ENCODE assay signal across 10 cellular contexts in genomic region chrX:23785564-23785963, GRCh38. TPM values are rescaled to one million over a fixed set of nuclear protein-coding genes. Genes with fewer than 3 reads are reported as not detected.
DNase-seq lines count a peak whose midpoint lies in the region; ATAC-seq and TF ChIP-seq lines count a peak whose summit lies in the region.
"Had no signal": no experiment of that assay in that cellular context is flagged by ENCODE, and none has a peak within 500 bp of the region (broad histone marks: within the 10 kb centered on the region; RNA-seq: fewer than 3 reads in every experiment).

No MANE protein-coding gene starts in this region.

- peaks cover 49% of the 10 kb centered on the region for H3K4me1 Mint-ChIP-seq in CD4-positive, alpha-beta T cell (ENCODE audit: low read depth)
- peaks cover 45% of the 10 kb centered on the region for H3K4me1 Mint-ChIP-seq in nephron

- CTCF ChIA-PET in CD4-positive, alpha-beta T cell (lab: Charles Lee): no interaction called here

- H3K27ac ChIP-seq in CD4-positive, alpha-beta T cell (ENCODE audit: low read depth, low read length): no peak overlapping the region

- H3K9me3 Mint-ChIP-seq in CD4-positive, alpha-beta T cell: no peaks in the 10 kb centered on the region
- no peaks in the 10 kb centered on the region for H3K9me3 Mint-ChIP-seq in nephron

- no peak for TF ChIP-seq CTCF in CD4-positive, alpha-beta T cell (IDR thresholded peaks at IDR 0.05)
- TF ChIP-seq CTCF in epithelial cell of esophagus (IDR thresholded peaks at IDR 0.05; ENCODE audit: insufficient read depth, low read depth, low read length, missing control alignments) (no peak), nephron (IDR thresholded peaks at IDR 0.05; ENCODE audit: unreplicated experiment in 3 of 3) (no peak)

- no peaks in the 10 kb centered on the region for H3K9me3 ChIP-seq in CD4-positive, alpha-beta T cell (ENCODE audit: control insufficient read depth, low read length)

- no peak for DNase-seq in CD4-positive, alpha-beta T cell
- DNase-seq in SK-MEL-5 (ENCODE audit: low read depth, low spot score): peak; percentile 51
- DNase-seq in epithelial cell of esophagus (ENCODE audit: low read depth): peak; percentile 33
- DNase-seq in posterior cingulate gyrus: no peak
- no peak for DNase-seq in GDM1 (lab: John Stamatoyannopoulos, UW)
- DNase-seq: head of caudate nucleus, T1000 had no signal

- no peaks in the 10 kb centered on the region for H3K27me3 ChIP-seq in CD4-positive, alpha-beta T cell (ENCODE audit: control insufficient read depth, insufficient read depth, low read length)

- H3K36me3 Mint-ChIP-seq in CD4-positive, alpha-beta T cell (ENCODE audit: low read depth): peaks cover 39% of the 10 kb centered on the region
- H3K36me3 Mint-ChIP-seq in nephron (ENCODE audit: low read depth): peaks cover 28% of the 10 kb centered on the region

- ATAC-seq in CD4-positive, alpha-beta T cell (ENCODE audit: poor library complexity): no peak
- ATAC-seq in HG02870 (IDR thresholded peaks at IDR 0.05; ENCODE audit: unreplicated experiment) (no peak), GM18520 (IDR thresholded peaks at IDR 0.05; ENCODE audit: unreplicated experiment) (no peak)

- POLR2A ChIA-PET in CD4-positive, alpha-beta T cell (lab: Charles Lee): interaction anchor here (4.4 kb wide), 1 partner anchor 42 kb away, joined by 50 read pairs; the partner anchor contains the start of gene ACOT9

- peak overlapping the region; percentile 98 for H3K4me3 Mint-ChIP-seq in CD4-positive, alpha-beta T cell
- peak overlapping the region; percentile 92 to 98 (median 98) for H3K4me3 Mint-ChIP-seq in nephron

- H3K4me3 ChIP-seq in epithelial cell of esophagus (ENCODE audit: low read length): peak overlapping the region; percentile 83

- H3K27me3 Mint-ChIP-seq in CD4-positive, alpha-beta T cell: no peaks in the 10 kb centered on the region
- no peaks in the 10 kb centered on the region for H3K27me3 Mint-ChIP-seq in nephron (ENCODE audit: low read depth)

- in situ Hi-C loops in SK-MEL-5 (cut with HindIII; ENCODE audit: low pct_unique_long_range_greater_than_20kb, low sequenced_read_pairs): no loop called here

- H3K27ac Mint-ChIP-seq in CD4-positive, alpha-beta T cell: peak overlapping the region; percentile 97
- H3K27ac Mint-ChIP-seq in nephron: peak overlapping the region in 2 of 3 experiments; percentile 14 to 89

- intact Hi-C loops in CD4-positive, alpha-beta T cell (cut with DNase I, micrococcal nuclease): loop anchor here (10.0 kb wide), 3 partner anchors 239 to 689 kb away; partner anchors contain the start of genes KLHL15 (in 1 of the 2) and ZFX (in 1 of the 2)
- intact Hi-C loops in posterior cingulate gyrus (cut with DNase I): no loop called here

RNA-seq across cellular contexts. Expression of gene SAT1, which starts 2.6 kb away (rescaled TPM):
- total RNA-seq in CD4-positive, alpha-beta T cell: 100 to 1,000 TPM; 305 to 312 TPM
- total RNA-seq in SK-MEL-5 (2014; rRNA removed; shearing (Covaris generic)): 480 and 515 TPM in 2 replicates
- polyA plus RNA-seq in SK-MEL-5 (2015; cell fraction: cytosol; rRNA removed): 235 and 261 TPM in 2 replicates
- 8,783 and 10,421 TPM in 2 replicates for polyA plus RNA-seq in SK-MEL-5 (2015; cell fraction: nucleus; rRNA removed)

RNA-seq across cellular contexts. Expression of gene ACOT9, which starts 42.5 kb away (rescaled TPM):
- total RNA-seq in CD4-positive, alpha-beta T cell: 10 to 100 TPM; 14.8 to 16.2 TPM
- 43.4 and 48.3 TPM in 2 replicates for total RNA-seq in SK-MEL-5 (2014; rRNA removed; shearing (Covaris generic))
- polyA plus RNA-seq in SK-MEL-5 (2015; cell fraction: cytosol; rRNA removed): 27.7 and 34.7 TPM in 2 replicates
- polyA plus RNA-seq in SK-MEL-5 (2015; cell fraction: nucleus; rRNA removed): 150 and 167 TPM in 2 replicates

Comparison
In these comparisons a context has a peak if more than half of its experiments do, and no peak if none do; other contexts are left out.
1. DNase-seq: peak in SK-MEL-5 (single experiment) and epithelial cell of esophagus (single experiment); none in CD4-positive, alpha-beta T cell (0 of 10), posterior cingulate gyrus (0 of 10) and GDM1 (single experiment).